ENCODE assay signal across 10 cellular contexts in the genomic region with DNA sequence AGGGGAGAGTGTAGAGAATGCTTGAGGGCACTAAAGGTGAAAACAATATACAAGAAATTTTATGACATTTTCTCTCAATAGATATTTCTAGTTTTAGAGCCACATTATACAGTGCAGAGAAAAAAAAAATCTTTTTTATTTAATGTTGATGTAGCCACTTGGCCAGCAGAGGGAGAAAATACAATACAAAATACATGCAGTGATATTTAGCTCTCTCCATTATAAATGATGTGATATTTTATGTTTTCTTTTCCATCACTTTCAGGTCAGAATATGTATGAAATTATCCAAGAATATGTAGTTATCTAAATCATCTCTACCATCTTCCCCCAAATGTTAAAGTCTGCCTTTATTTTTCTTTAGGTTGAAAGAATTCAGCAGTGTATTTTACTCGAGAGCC.
DNase-seq lines count a peak whose midpoint lies in the region; ATAC-seq, FAIRE-seq and TF ChIP-seq lines count a peak whose summit lies in the region.
"Had no signal": no experiment of that assay in that cellular context is flagged by ENCODE, and none has a peak within 500 bp of the region (broad histone marks: within the 10 kb centered on the region; RNA-seq: fewer than 3 reads in every experiment).

No MANE protein-coding gene starts in this region.

- H3K36me3 Mint-ChIP-seq in osteocyte (ENCODE audit: unreplicated experiment) = no peaks in the 10 kb centered on the region

- CTCF ChIA-PET in mammary epithelial cell (lab: Charles Lee; ENCODE audit: low non-redundant PET) = interaction anchor here (0.6 to 1.5 kb wide), 4 partner anchors 47 to 1722 kb away, joined by 3 to 7 read pairs (median 3); no protein-coding TSS in a partner anchor

- no peak overlapping the region for H3K27ac Mint-ChIP-seq in osteocyte (ENCODE audit: unreplicated experiment)
- H3K27ac Mint-ChIP-seq: activated CD4-positive, alpha-beta T cell treated with anti-CD3 and anti-CD28 coated beads, Interleukin-2, amount 10 ng/mL, durations not matched to agents 24 days and 14 days had no signal

- no peaks in the 10 kb centered on the region for H3K27me3 ChIP-seq in mammary epithelial cell (ENCODE audit: insufficient read depth, low read length)
- H3K27me3 ChIP-seq: neutrophil had no signal

- no peaks in the 10 kb centered on the region for H4K20me1 ChIP-seq in mammary epithelial cell (ENCODE audit: insufficient read depth, low read length)

- no peak overlapping the region for H2AFZ ChIP-seq in mammary epithelial cell (ENCODE audit: low read depth, low read length)

- H3K4me1 Mint-ChIP-seq in osteocyte (ENCODE audit: unreplicated experiment) = no peaks in the 10 kb centered on the region
- H3K4me1 Mint-ChIP-seq: activated CD4-positive, alpha-beta T cell treated with anti-CD3 and anti-CD28 coated beads, Interleukin-2, amount 10 ng/mL, durations not matched to agents 24 days and 14 days had no signal

- H3K9ac ChIP-seq in mammary epithelial cell (ENCODE audit: insufficient read depth, low read length) = no peak overlapping the region

- in situ Hi-C loops in mammary epithelial cell (cut with MboI; ENCODE audit: low sequenced_read_pairs in 2 of 2) = no loop called here

- DNase-seq in NCI-H2107 treated with DMSO at 0.1 percent for 48 hours (lab: John Stamatoyannopoulos, UW; ENCODE audit: unreplicated experiment) (peak; percentile 18), NCI-H2107 (lab: John Stamatoyannopoulos, UW) (no peak), NCI-H146 treated with DMSO at 0.1 percent for 48 hours (lab: John Stamatoyannopoulos, UW; ENCODE audit: unreplicated experiment) (peak; percentile 18), mammary epithelial cell (no peak), osteocyte (ENCODE audit: extremely low spot score, unreplicated experiment) (no peak), ecto neural progenitor cell (ENCODE audit: low spot score) (no peak), H54 (ENCODE audit: insufficient read length, low spot score) (no peak)
- DNase-seq: activated CD4-positive, alpha-beta T cell treated with anti-CD3 and anti-CD28 coated beads, Interleukin-2, amount 10 ng/mL, durations not matched to agents 24 days and 14 days had no signal

- H3K9me3 ChIP-seq in mammary epithelial cell (replicated peaks; ENCODE audit: insufficient read depth, low read length) = no peaks in the 10 kb centered on the region
- H3K9me3 ChIP-seq: neutrophil had no signal

- H3K36me3 ChIP-seq in mammary epithelial cell (ENCODE audit: insufficient read depth, low read length) = no peaks in the 10 kb centered on the region
- H3K36me3 ChIP-seq: neutrophil had no signal

- intact Hi-C loops in mammary epithelial cell (cut with micrococcal nuclease) = loop anchor here (1.0 to 5.0 kb wide), 2 partner anchors 456 to 804 kb away; no protein-coding TSS in a partner anchor

- no peak for FAIRE-seq in H54 (lab: Jason Lieb, UNC)

- H3K79me2 ChIP-seq in mammary epithelial cell (ENCODE audit: insufficient read depth, low read length) = no peaks in the 10 kb centered on the region

- no peak for TF ChIP-seq POLR2A in H54 (IDR thresholded peaks at IDR 0.05; ENCODE audit: low read depth, low read length)

- no peaks in the 10 kb centered on the region for H3K9me3 Mint-ChIP-seq in osteocyte (ENCODE audit: unreplicated experiment)

- ATAC-seq in HG03045 (IDR thresholded peaks at IDR 0.05; ENCODE audit: unreplicated experiment) = no peak

- H3K4me3 Mint-ChIP-seq in osteocyte (ENCODE audit: unreplicated experiment) = no peak overlapping the region
- H3K4me3 Mint-ChIP-seq: activated CD4-positive, alpha-beta T cell treated with anti-CD3 and anti-CD28 coated beads, Interleukin-2, amount 10 ng/mL, durations not matched to agents 24 days and 14 days had no signal

- peak; percentile 21 to 40 for TF ChIP-seq CTCF in mammary epithelial cell (conservative IDR thresholded peaks at IDR 0.05 in 1 of 2, IDR thresholded peaks at IDR 0.05 in 1 of 2; ENCODE audit: extremely low read depth in 1 of 2, insufficient read depth in 1 of 2, low read depth in 1 of 2, low read length in 2 of 2)
- peak; percentile 46 for TF ChIP-seq CTCF in osteocyte (IDR thresholded peaks at IDR 0.05)

- H3K4me3 ChIP-seq in mammary epithelial cell (replicated peaks in 1 of 3; ENCODE audit: insufficient read depth in 1 of 3, low read depth in 2 of 3, low read length in 3 of 3) = no peak overlapping the region

- H3K27ac ChIP-seq in mammary epithelial cell (ENCODE audit: insufficient read depth, low read depth, low read length) = no peak overlapping the region
- H3K27ac ChIP-seq: neutrophil had no signal

- no TSS peak for BruUV-seq in mammary epithelial cell (replicated peaks; lab: Mats Ljungman, UMichigan)

- dilution Hi-C loops in mammary epithelial cell (cut with HindIII; ENCODE audit: low sequenced_read_pairs) = no loop called here

- WGBS in mammary epithelial cell (ENCODE audit: low coverage, missing lambda C conversion rate) = 45% methylated on average over 1 of the region's 1 CpG

- H3K4me1 ChIP-seq in mammary epithelial cell (ENCODE audit: insufficient read depth, low read length) = no peaks in the 10 kb centered on the region

- no peak overlapping the region for H3K4me2 ChIP-seq in mammary epithelial cell (ENCODE audit: insufficient read depth, low read depth, low read length)

- no peaks in the 10 kb centered on the region for H3K27me3 Mint-ChIP-seq in osteocyte (ENCODE audit: unreplicated experiment)
- H3K27me3 Mint-ChIP-seq: activated CD4-positive, alpha-beta T cell treated with anti-CD3 and anti-CD28 coated beads, Interleukin-2, amount 10 ng/mL, durations not matched to agents 24 days and 14 days had no signal

Comparison
In these comparisons a context has a peak if more than half of its experiments do, and no peak if none do; other contexts are left out.
1. DNase-seq: peak in NCI-H2107 treated with DMSO at 0.1 percent for 48 hours (single experiment) and NCI-H146 treated with DMSO at 0.1 percent for 48 hours (single experiment); none in NCI-H2107 (single experiment), mammary epithelial cell (single experiment), osteocyte (single experiment), ecto neural progenitor cell (single experiment) and H54 (single experiment).